ENCODE assay signal across 21 cellular contexts in the genomic region with DNA sequence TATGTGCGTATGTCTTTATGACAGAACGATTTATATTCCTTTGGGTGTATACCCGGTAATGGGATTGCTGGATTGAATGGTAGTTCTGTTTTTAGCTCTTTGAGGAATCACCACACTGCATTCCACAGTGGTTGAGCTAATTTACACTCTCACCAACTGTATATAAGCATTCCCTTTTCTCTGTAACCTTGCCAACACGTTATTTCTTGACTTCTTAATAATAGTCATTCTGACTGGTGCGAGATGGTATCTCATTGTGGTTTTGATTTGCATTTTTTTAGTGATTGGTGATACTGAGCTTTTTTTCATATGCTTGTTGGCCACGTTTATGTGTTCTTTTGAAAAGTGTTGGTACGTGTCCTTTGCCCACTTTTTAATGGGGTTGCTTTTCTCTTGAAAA.
"Had no signal": no experiment of that assay in that cellular context is flagged by ENCODE, and none has a peak within 500 bp of the region (broad histone marks: within the 10 kb centered on the region; RNA-seq: fewer than 3 reads in every experiment).

No MANE protein-coding gene starts in this region.

- H3K9me3 ChIP-seq: esophagus muscularis mucosa, pancreas, sigmoid colon had no signal

- H3K36me3 Mint-ChIP-seq: stimulated activated effector memory CD8-positive, alpha-beta T cell treated with anti-CD3 and anti-CD28 coated beads, Interleukin-12 subunit alpha, Interleukin-12 subunit beta, amount 100 ng/mL, for 72 hours had no signal

- H3K36me3 ChIP-seq: cardiac muscle cell, esophagus muscularis mucosa, pancreas, sigmoid colon had no signal

- DNase-seq: activated CD4-positive, alpha-beta T cell treated with anti-CD3 and anti-CD28 coated beads, Interleukin-2, amount 50 U/mL, for 4 hours; activated CD4-positive, CD25-positive, alpha-beta regulatory T cell treated with anti-CD3 and anti-CD28 coated beads, Interleukin-2, amount 50 U/mL, for 72 hours; activated naive CD4-positive, alpha-beta T cell treated with Interleukin-2 at 50 U/mL for 16 hours; activated T-cell treated with anti-CD3 and anti-CD28 coated beads for 4 hours; aorta; foreskin fibroblast; head of caudate nucleus; immature natural killer cell; left colon; naive B cell; pancreas; sigmoid colon; stimulated activated CD4-positive, alpha-beta T cell treated with anti-CD3 and anti-CD28 coated beads, Interleukin-12 subunit alpha, Interleukin-12 subunit beta, amount 100 ng/mL, for 4 hours; stimulated activated CD4-positive, alpha-beta T cell treated with anti-CD3 and anti-CD28 coated beads, Interleukin-2, amount 100 ng/mL, for 24 hours; T-cell; T1000 had no signal

- H3K27me3 ChIP-seq: cardiac muscle cell, esophagus muscularis mucosa, pancreas, sigmoid colon had no signal

- H3K27ac ChIP-seq: cardiac muscle cell, esophagus muscularis mucosa, pancreas, sigmoid colon had no signal

- H3K27ac Mint-ChIP-seq: activated T-helper 17 cell treated with anti-CD3 and anti-CD28 coated beads, Interleukin-2, amount 50 U/mL, for 72 hours; naive B cell; stimulated activated effector memory CD8-positive, alpha-beta T cell treated with anti-CD3 and anti-CD28 coated beads, Interleukin-12 subunit alpha, Interleukin-12 subunit beta, amount 100 ng/mL, for 72 hours; T-cell had no signal

- H3K4me3 Mint-ChIP-seq: activated T-helper 17 cell treated with anti-CD3 and anti-CD28 coated beads, Interleukin-2, amount 50 U/mL, for 72 hours; immature natural killer cell; stimulated activated effector memory CD8-positive, alpha-beta T cell treated with anti-CD3 and anti-CD28 coated beads, Interleukin-12 subunit alpha, Interleukin-12 subunit beta, amount 100 ng/mL, for 72 hours; T-cell had no signal

- H3K27me3 Mint-ChIP-seq: activated T-helper 17 cell treated with anti-CD3 and anti-CD28 coated beads, Interleukin-2, amount 50 U/mL, for 72 hours; naive B cell; T-cell had no signal

- H3K4me3 ChIP-seq: cardiac muscle cell, esophagus muscularis mucosa, lung, pancreas, sigmoid colon had no signal
